ENCODE assay signal across 36 cellular contexts in the genomic region with DNA sequence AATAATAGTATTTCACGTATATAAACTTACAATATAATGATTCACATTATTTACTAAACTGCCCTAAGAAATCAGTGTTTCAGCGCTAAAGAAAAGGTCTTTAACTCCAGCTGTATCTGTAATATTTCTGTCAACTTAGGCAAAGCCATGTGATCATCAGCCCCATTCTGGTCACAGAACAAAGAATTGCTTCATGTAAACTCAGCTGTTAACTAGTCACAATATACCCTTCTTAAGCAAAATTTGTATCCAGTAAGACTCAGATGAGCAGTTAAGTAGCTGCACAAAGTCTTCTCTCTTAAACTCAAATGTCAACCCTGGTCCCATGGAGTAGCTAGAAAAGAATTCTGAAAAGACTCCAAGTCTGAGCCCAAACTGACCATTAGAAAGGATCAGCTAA. TPM values are rescaled to one million over a fixed set of nuclear protein-coding genes. Genes with fewer than 3 reads are reported as not detected.
"Had no signal": no experiment of that assay in that cellular context is flagged by ENCODE, and none has a peak within 500 bp of the region (broad histone marks: within the 10 kb centered on the region; RNA-seq: fewer than 3 reads in every experiment).

No MANE protein-coding gene starts in this region.

- ATAC-seq: body of pancreas, PC-3 had no signal

- DNase-seq: activated B cell treated with CpG ODN at 0.5 μM for 24 hours; activated CD4-positive, alpha-beta memory T cell treated with anti-CD3 and anti-CD28 coated beads, Interleukin-2, amount 10 ng/mL, durations not matched to agents 7 days and 5 days; activated CD4-positive, alpha-beta T cell treated with anti-CD3 and anti-CD28 coated beads for 4 hours; activated CD4-positive, alpha-beta T cell treated with anti-CD3 and anti-CD28 coated beads, Interleukin-2, amount 50 U/mL, for 1 hour; activated CD4-positive, CD25-positive, alpha-beta regulatory T cell treated with anti-CD3 and anti-CD28 coated beads, Interleukin-2, amount 50 U/mL, for 72 hours; activated CD8-positive, alpha-beta memory T cell treated with anti-CD3 and anti-CD28 coated beads for 24 hours; activated CD8-positive, alpha-beta memory T cell treated with anti-CD3 and anti-CD28 coated beads, Interleukin-2, amount 10 ng/mL, durations not matched to agents 7 days and 5 days; activated CD8-positive, alpha-beta memory T cell treated with anti-CD3 and anti-CD28 coated beads, Interleukin-2, amount 50 U/mL, for 48 hours; activated gamma-delta T cell treated with Interleukin-2 at 50 U/mL for 16 hours; activated T-cell treated with anti-CD3 and anti-CD28 coated beads, Interleukin-2, amount 50 U/mL, for 48 hours; adrenal gland; body of pancreas; cerebellar nuclear complex; Karpas-422; NCI-H1048; NCI-H1105 treated with DMSO at 0.1 percent for 48 hours; NCI-H1436; NCI-H1694; NCI-H1930; NCI-H2081 treated with DMSO at 0.1 percent for 48 hours; NCI-H226; NCI-H446 treated with DMSO at 0.1 percent for 48 hours; NCI-H524; NCI-H69; PC-3; Peyer's patch; RPMI8226; SIG-M5; SW 1271; T-helper 9 cell had no signal

RNA-seq across cellular contexts. Expression of gene SAA1, which starts 29.3 kb away (rescaled TPM):
- total RNA-seq: activated B cell treated with CpG ODN at 0.5 μM for 24 hours; activated CD4-positive, alpha-beta memory T cell treated with anti-CD3 and anti-CD28 coated beads, Interleukin-2, amount 10 ng/mL, durations not matched to agents 7 days and 5 days; activated CD8-positive, alpha-beta memory T cell treated with anti-CD3 and anti-CD28 coated beads, Interleukin-2, amount 10 ng/mL, durations not matched to agents 7 days and 5 days; activated naive CD4-positive, alpha-beta T cell treated with anti-CD3 and anti-CD28 coated beads for 36 hours; activated naive CD4-positive, alpha-beta T cell treated with anti-CD3 and anti-CD28 coated beads, Interleukin-2, amount 50 U/mL, for 72 hours; activated T-helper 2 cell treated with anti-CD3 and anti-CD28 coated beads, Interferon-gamma antibody, Interleukin-2, Interleukin-4, amounts not matched to agents 10 μg/mL and 5 μg/mL and 100 μg/mL, durations not matched to agents 14 hours and 24 hours and 36 hours; PC-3 had no signal

RNA-seq across cellular contexts. Expression of gene SAA2, which starts 46.8 kb away (rescaled TPM):
- total RNA-seq: activated CD8-positive, alpha-beta memory T cell treated with anti-CD3 and anti-CD28 coated beads, Interleukin-2, amount 10 ng/mL, durations not matched to agents 7 days and 5 days; activated naive CD4-positive, alpha-beta T cell treated with anti-CD3 and anti-CD28 coated beads for 36 hours; activated naive CD4-positive, alpha-beta T cell treated with anti-CD3 and anti-CD28 coated beads, Interleukin-2, amount 50 U/mL, for 72 hours; activated T-helper 2 cell treated with anti-CD3 and anti-CD28 coated beads, Interferon-gamma antibody, Interleukin-2, Interleukin-4, amounts not matched to agents 10 μg/mL and 5 μg/mL and 100 μg/mL, durations not matched to agents 14 hours and 24 hours and 36 hours; astrocyte; PC-3 had no signal

RNA-seq across cellular contexts. Expression of gene SAA4, which starts 58.7 kb away (rescaled TPM):
- total RNA-seq: activated B cell treated with CpG ODN at 0.5 μM for 24 hours; activated CD4-positive, alpha-beta memory T cell treated with anti-CD3 and anti-CD28 coated beads, Interleukin-2, amount 10 ng/mL, durations not matched to agents 7 days and 5 days; activated CD8-positive, alpha-beta memory T cell treated with anti-CD3 and anti-CD28 coated beads, Interleukin-2, amount 10 ng/mL, durations not matched to agents 7 days and 5 days; activated naive CD4-positive, alpha-beta T cell treated with anti-CD3 and anti-CD28 coated beads for 36 hours; activated naive CD4-positive, alpha-beta T cell treated with anti-CD3 and anti-CD28 coated beads, Interleukin-2, amount 50 U/mL, for 72 hours; activated T-helper 2 cell treated with anti-CD3 and anti-CD28 coated beads, Interferon-gamma antibody, Interleukin-2, Interleukin-4, amounts not matched to agents 10 μg/mL and 5 μg/mL and 100 μg/mL, durations not matched to agents 14 hours and 24 hours and 36 hours; astrocyte; body of pancreas; cardiac septum; MCF 10A; PC-3; Peyer's patch had no signal
